ENCODE assay signal across 8 cellular contexts in genomic region chr1:76571248-76571647, GRCh38.
"Had no signal": no experiment of that assay in that cellular context is flagged by ENCODE, and none has a peak within 500 bp of the region (broad histone marks: within the 10 kb centered on the region; RNA-seq: fewer than 3 reads in every experiment).

No MANE protein-coding gene starts in this region.

- FAIRE-seq: G401.6, GM12878, GM12891, GM12892, GM18507, GM19239 had no signal

- H3K4me3 ChIP-seq: GM12878 had no signal

- DNase-seq: GDM1, GF-D8 had no signal
